In the genomic region with DNA sequence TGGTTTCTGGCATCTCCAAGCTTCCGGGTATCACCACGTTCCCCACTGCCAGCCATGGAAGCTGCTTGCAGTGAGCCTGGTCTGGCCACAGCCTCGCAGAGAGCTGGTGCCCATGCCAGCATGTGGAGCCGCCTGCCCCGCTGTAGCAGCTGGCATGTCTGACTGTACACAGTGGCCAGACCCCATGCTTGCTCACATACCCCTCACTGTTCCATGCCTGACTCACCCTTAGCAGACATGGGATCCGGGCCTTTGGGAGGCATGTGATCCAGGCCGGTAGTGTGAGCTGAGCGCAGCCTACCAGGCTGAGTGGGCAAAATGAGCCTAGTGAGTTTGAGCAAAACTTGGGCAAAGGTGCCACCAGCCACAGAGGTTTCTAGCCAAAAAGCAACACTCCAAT, we compare ENCODE assay signal across 22 cellular contexts. TPM values are rescaled to one million over a fixed set of nuclear protein-coding genes. Genes with fewer than 3 reads are reported as not detected.
DNase-seq lines count a peak whose midpoint lies in the region; ATAC-seq, FAIRE-seq and TF ChIP-seq lines count a peak whose summit lies in the region.
"Had no signal": no experiment of that assay in that cellular context is flagged by ENCODE, and none has a peak within 500 bp of the region (broad histone marks: within the 10 kb centered on the region; RNA-seq: fewer than 3 reads in every experiment).

No MANE protein-coding gene starts in this region.

- no peak overlapping the region for H2AFZ ChIP-seq in HepG2 (ENCODE audit: low read length)
- no peak overlapping the region for H2AFZ ChIP-seq in neuronal stem cell (ENCODE audit: low read length)

- H2BK5ac ChIP-seq in neuronal stem cell (ENCODE audit: low read length) = no peak overlapping the region

- H3K4me1 ChIP-seq in HepG2 (ENCODE audit: insufficient read depth, low read length) (no peaks in the 10 kb centered on the region), right lobe of liver (no peaks in the 10 kb centered on the region), neuronal stem cell (ENCODE audit: control insufficient read depth in 2 of 2, insufficient read depth in 1 of 2, low read depth in 1 of 2, low read length in 2 of 2) (no peaks in the 10 kb centered on the region), suprapubic skin (no peaks in the 10 kb centered on the region), BE2C (no peaks in the 10 kb centered on the region)
- H3K4me1 ChIP-seq: Peyer's patch had no signal

- H3K4me1 Mint-ChIP-seq in central memory CD8-positive, alpha-beta T cell = no peaks in the 10 kb centered on the region

- peak overlapping the region; percentile 23 for H2AK5ac ChIP-seq in neuronal stem cell (ENCODE audit: low read depth, low read length)

- CTCF ChIA-PET in HepG2 (lab: Yijun Ruan, JAX; ENCODE audit: low intra/inter-chr PET ratio, low total read pairs) = no interaction called here

- TF ChIP-seq RAD21 in HepG2 (CRISPR knock-in tag; IDR thresholded peaks at IDR 0.05) = no peak

- H3K9me3 ChIP-seq in HepG2 (ENCODE audit: low read length) (peaks cover 4% of the 10 kb centered on the region; the same call in 1 of the 2 replicates), right lobe of liver (no peaks in the 10 kb centered on the region), neuronal stem cell (replicated peaks in 1 of 2; ENCODE audit: control insufficient read depth in 2 of 2, insufficient read depth in 1 of 2, low read depth in 1 of 2, low read length in 2 of 2) (peaks cover 0 to 3% of the 10 kb centered on the region in 2 donors), suprapubic skin (no peaks in the 10 kb centered on the region), BE2C (no peaks in the 10 kb centered on the region)
- H3K9me3 ChIP-seq: Peyer's patch had no signal

- in situ Hi-C loops in HepG2 (cut with HindIII; ENCODE audit: extremely low pct_ligation_motif_present, low pct_unique_long_range_greater_than_20kb) = no loop called here

- H4K20me1 ChIP-seq in HepG2 (ENCODE audit: insufficient read depth, low read length) = no peaks in the 10 kb centered on the region

- H3K4ac ChIP-seq in neuronal stem cell (ENCODE audit: low read length) = no peak overlapping the region

- H2BK120ac ChIP-seq in neuronal stem cell (ENCODE audit: low read depth, low read length) = no peak overlapping the region

- no peak for TF ChIP-seq POLR2A in HepG2 (IDR thresholded peaks at IDR 0.05; ENCODE audit: insufficient read depth in 1 of 2, low read depth in 2 of 2, low read length in 2 of 2)
- no peak for TF ChIP-seq POLR2A in right lobe of liver (IDR thresholded peaks at IDR 0.05)
- no peak for TF ChIP-seq POLR2A in suprapubic skin (IDR thresholded peaks at IDR 0.05)

- no peak for FAIRE-seq in HepG2 (lab: Jason Lieb, UNC)
- FAIRE-seq: HTR-8/SVneo had no signal

- H3K23ac ChIP-seq in neuronal stem cell (ENCODE audit: low read depth, low read length, poor library complexity) = peak overlapping the region; percentile 46

- H3K79me2 ChIP-seq in HepG2 (ENCODE audit: insufficient read depth, low read length) = no peaks in the 10 kb centered on the region

- H3K27ac ChIP-seq in HepG2 (ENCODE audit: extremely low read length, insufficient read depth, low read length) (no peak overlapping the region), right lobe of liver (no peak overlapping the region), neuronal stem cell (replicated peaks; ENCODE audit: low read length) (no peak overlapping the region), suprapubic skin (no peak overlapping the region)
- H3K27ac ChIP-seq: C4-2B, Peyer's patch had no signal

- peaks cover 5% of the 10 kb centered on the region for H3K9me3 Mint-ChIP-seq in central memory CD8-positive, alpha-beta T cell

- no TSS peak for BruUV-seq in HepG2 (replicated peaks; lab: Mats Ljungman, UMichigan)

- intact Hi-C loops in HepG2 (cut with micrococcal nuclease; ENCODE audit: unreplicated experiment) = no loop called here
- intact Hi-C loops in right lobe of liver (cut with DNase I) = no loop called here

- H3K4me3 Mint-ChIP-seq in central memory CD8-positive, alpha-beta T cell = no peak overlapping the region
- H3K4me3 Mint-ChIP-seq: CD8-positive, alpha-beta memory T cell had no signal

- H3K27ac Mint-ChIP-seq in central memory CD8-positive, alpha-beta T cell (ENCODE audit: low read depth) = peak overlapping the region; percentile 56

- H3K27me3 ChIP-seq in HepG2 (ENCODE audit: control insufficient read depth in 1 of 2, insufficient read depth in 2 of 2, low read length in 2 of 2) (peaks cover 1 to 4% of the 10 kb centered on the region in 2 experiments; a peak in 2 of 5 replicates), right lobe of liver (no peaks in the 10 kb centered on the region), neuronal stem cell (ENCODE audit: control insufficient read depth in 3 of 3, insufficient read depth in 3 of 3, low read depth in 1 of 3, low read length in 3 of 3) (peaks cover 0 to 1% (median 0%) of the 10 kb centered on the region in 3 experiments), suprapubic skin (peaks cover 2% of the 10 kb centered on the region), BE2C (no peaks in the 10 kb centered on the region)
- H3K27me3 ChIP-seq: Peyer's patch had no signal

- no peaks in the 10 kb centered on the region for H3K36me3 Mint-ChIP-seq in central memory CD8-positive, alpha-beta T cell (ENCODE audit: insufficient read depth)

- DNase-seq in HepG2 (ENCODE audit: low spot score) (no peak), right lobe of liver (no peak), neuronal stem cell (ENCODE audit: low spot score) (no peak), NCI-H128 (lab: John Stamatoyannopoulos, UW; ENCODE audit: unreplicated experiment) (no peak), suprapubic skin (ENCODE audit: low spot score in 2 of 2) (no peak), BE2C (no peak)
- DNase-seq in central memory CD8-positive, alpha-beta T cell (ENCODE audit: low spot score in 2 of 2) = no peak
- DNase-seq: AML-193; Calu3; CD8-positive, alpha-beta memory T cell; GDM1; IMR-90; NCI-H1092 treated with DMSO at 0.1 percent for 48 hours; NCI-H146; NCI-H2029; NCI-H226; NCI-H524; NCI-H774; Peyer's patch; Right ventricle myocardium superior had no signal

- H3K4me2 ChIP-seq in HepG2 (ENCODE audit: low read depth, low read length) (no peak overlapping the region), neuronal stem cell (ENCODE audit: insufficient read depth, low read length, poor library complexity, severe bottlenecking) (no peak overlapping the region)

- no peak overlapping the region for H3K4me3 ChIP-seq in HepG2 (replicated peaks in 1 of 3; ENCODE audit: insufficient read depth in 1 of 3, low read depth in 2 of 3, low read length in 3 of 3)
- H3K4me3 ChIP-seq in right lobe of liver = no peak overlapping the region
- no peak overlapping the region for H3K4me3 ChIP-seq in neuronal stem cell (ENCODE audit: low read length in 2 of 2)
- no peak overlapping the region for H3K4me3 ChIP-seq in suprapubic skin
- no peak overlapping the region for H3K4me3 ChIP-seq in BE2C (ENCODE audit: low read depth, low read length)
- H3K4me3 ChIP-seq: Peyer's patch had no signal

- ATAC-seq in HepG2 (peak; percentile 33), right lobe of liver (no peak)
- no peak for ATAC-seq in central memory CD8-positive, alpha-beta T cell (replicated peaks; ENCODE audit: extremely low read depth, poor library complexity, severe bottlenecking)

- WGBS in HepG2 (ENCODE audit: low lambda C conversion rate) = 25% methylated on average over 5 of the region's 8 CpGs
- WGBS in right lobe of liver (ENCODE audit: insufficient coverage, low coverage, low lambda C conversion rate, missing lambda C conversion rate) = 72% methylated on average over 5 of the region's 8 CpGs
- no CpG with 5 or more reads among the region's 8 CpGs for WGBS in neuronal stem cell (ENCODE audit: extremely low coverage in 2 of 2, insufficient read length in 2 of 2, insufficient replicate concordance in 1 of 2), 2 donors
- WGBS in suprapubic skin = 60% methylated on average over 6 of the region's 8 CpGs

- H3K36me3 ChIP-seq in HepG2 (replicated peaks in 1 of 2; ENCODE audit: control insufficient read depth in 1 of 2, insufficient read depth in 2 of 2, low read length in 2 of 2) (no peaks in the 10 kb centered on the region), right lobe of liver (no peaks in the 10 kb centered on the region), neuronal stem cell (replicated peaks in 1 of 2; ENCODE audit: control insufficient read depth in 2 of 2, insufficient read depth in 2 of 2, low read length in 2 of 2) (no peaks in the 10 kb centered on the region), suprapubic skin (no peaks in the 10 kb centered on the region), BE2C (no peaks in the 10 kb centered on the region)
- H3K36me3 ChIP-seq: Peyer's patch had no signal

- no peaks in the 10 kb centered on the region for H3K79me1 ChIP-seq in neuronal stem cell (ENCODE audit: low read depth, low read length)

- H3K9ac ChIP-seq in HepG2 (ENCODE audit: insufficient read depth, low read depth, low read length) (no peak overlapping the region), neuronal stem cell (ENCODE audit: low read depth, low read length, poor library complexity) (no peak overlapping the region)

- peak overlapping the region; percentile 28 for H3K18ac ChIP-seq in neuronal stem cell (ENCODE audit: low read length)

- H2BK12ac ChIP-seq in neuronal stem cell (ENCODE audit: low read length) = no peak overlapping the region

- H4K91ac ChIP-seq in neuronal stem cell (ENCODE audit: low read depth, low read length, poor library complexity) = no peak overlapping the region

- no peak overlapping the region for H3K14ac ChIP-seq in neuronal stem cell (ENCODE audit: low read length)

- H2BK15ac ChIP-seq in neuronal stem cell (ENCODE audit: low read length) = no peak overlapping the region

- TF ChIP-seq CTCF in HepG2 (CRISPR knock-in tag; IDR thresholded peaks at IDR 0.05) (no peak), right lobe of liver (IDR thresholded peaks at IDR 0.05) (no peak), suprapubic skin (IDR thresholded peaks at IDR 0.05) (no peak), BE2C (IDR thresholded peaks at IDR 0.05; ENCODE audit: low read depth, low read length) (no peak)

- POLR2A ChIA-PET in HepG2 (lab: Yijun Ruan, JAX) = interaction anchor here (1.3 kb wide), 1 partner anchor 19 kb away, joined by 6 read pairs; the partner anchor contains the start of gene RPRD1A

- peaks cover 5% of the 10 kb centered on the region for H3K27me3 Mint-ChIP-seq in central memory CD8-positive, alpha-beta T cell

- TF ChIP-seq EP300 in HepG2 (IDR thresholded peaks at IDR 0.05; ENCODE audit: low read depth in 2 of 2, low read length in 2 of 2) = no peak
- no peak for TF ChIP-seq EP300 in HepG2 (CRISPR knock-in tag; IDR thresholded peaks at IDR 0.05; ENCODE audit: borderline replicate concordance)
- TF ChIP-seq EP300 in suprapubic skin (IDR thresholded peaks at IDR 0.05) = no peak

- H4K8ac ChIP-seq in neuronal stem cell (ENCODE audit: low read depth, low read length) = no peak overlapping the region

RNA-seq across cellular contexts. Expression of gene RPRD1A, which starts 18.8 kb away (rescaled TPM):
- 78.2 and 105 TPM in 2 replicates for total RNA-seq in HepG2 (2016; rRNA removed; fragmentation: Illumina TruSeq; extraction: Trizol)
- 45.6 and 46.6 TPM in 2 replicates for total RNA-seq in HepG2 (2016; cell fraction: cytosol; rRNA removed; fragmentation: Illumina TruSeq; extraction: Trizol; ENCODE audit: low read depth)
- total RNA-seq in HepG2 (2016; cell fraction: insoluble cytoplasmic fraction; rRNA removed; fragmentation: Illumina TruSeq; extraction: Trizol) = 79.2 and 105 TPM in 2 replicates
- 54.0 and 61.2 TPM in 2 replicates for total RNA-seq in HepG2 (2016; cell fraction: membrane; rRNA removed; fragmentation: Illumina TruSeq; extraction: Trizol)
- total RNA-seq in HepG2 (2016; cell fraction: nucleus; rRNA removed; fragmentation: Illumina TruSeq; extraction: Trizol) = 85.2 and 97.0 TPM in 2 replicates
- polyA plus RNA-seq in HepG2 (2011; rRNA removed) = 36.4 and 42.5 TPM in 2 replicates
- polyA plus RNA-seq in HepG2 (2011; cell fraction: cytosol; rRNA removed) = 15.8 and 21.7 TPM in 2 replicates
- polyA plus RNA-seq in HepG2 (2011; cell fraction: nucleus; rRNA removed) = 49.0 and 60.6 TPM in 2 replicates
- 49.2 and 49.7 TPM in 2 replicates for polyA plus RNA-seq in HepG2 (2012)
- 8.8 and 9.0 TPM in 2 replicates for polyA plus RNA-seq in HepG2 (2016; cell fraction: cytosol; fragmentation: Illumina TruSeq; extraction: Trizol; ENCODE audit: low read depth)
- polyA plus RNA-seq in HepG2 (2016; cell fraction: insoluble cytoplasmic fraction; fragmentation: Illumina TruSeq; extraction: Trizol; ENCODE audit: low read depth) = 67.3 and 70.4 TPM in 2 replicates
- 25.6 and 26.2 TPM in 2 replicates for polyA plus RNA-seq in HepG2 (2016; cell fraction: membrane; fragmentation: Illumina TruSeq; extraction: Trizol; ENCODE audit: low read depth)
- polyA plus RNA-seq in HepG2 (2016; cell fraction: nucleus; fragmentation: Illumina TruSeq; extraction: Trizol; ENCODE audit: insufficient read depth, low read depth) = 67.7 and 71.1 TPM in 2 replicates
- polyA minus RNA-seq in HepG2 (2011; rRNA and poly(A)+ RNA removed; ENCODE audit: low replicate concordance) = 39.8 and 42.7 TPM in 2 replicates
- 40.6 and 41.2 TPM in 2 replicates for polyA minus RNA-seq in HepG2 (2011; cell fraction: cytosol; rRNA and poly(A)+ RNA removed)
- polyA minus RNA-seq in HepG2 (2011; cell fraction: nucleus; rRNA and poly(A)+ RNA removed) = 151 and 160 TPM in 2 replicates
- total RNA-seq in right lobe of liver = 10 to 100 TPM; 14.4 to 28.6 (median 20.9) TPM
- polyA plus RNA-seq in neuronal stem cell (2013, experiment 1 of 2) = 84.1 TPM
- 83.5 TPM for polyA plus RNA-seq in neuronal stem cell (2013, experiment 2 of 2)
- 10 to 100 TPM; 34.9 to 74.5 (median 47.3) TPM for total RNA-seq in suprapubic skin
- 65.0 TPM for polyA plus RNA-seq in BE2C (2012; ENCODE audit: insufficient read depth, insufficient read length, low read depth)

RNA-seq across cellular contexts. Expression of gene SLC39A6, which starts 43.0 kb away (rescaled TPM):
- total RNA-seq in HepG2 (2016; rRNA removed; fragmentation: Illumina TruSeq; extraction: Trizol) = 30.6 and 41.7 TPM in 2 replicates
- total RNA-seq in HepG2 (2016; cell fraction: cytosol; rRNA removed; fragmentation: Illumina TruSeq; extraction: Trizol; ENCODE audit: low read depth) = 4.5 and 4.8 TPM in 2 replicates
- total RNA-seq in HepG2 (2016; cell fraction: insoluble cytoplasmic fraction; rRNA removed; fragmentation: Illumina TruSeq; extraction: Trizol) = 30.1 and 41.9 TPM in 2 replicates
- 15.0 and 16.1 TPM in 2 replicates for total RNA-seq in HepG2 (2016; cell fraction: membrane; rRNA removed; fragmentation: Illumina TruSeq; extraction: Trizol)
- 43.0 and 47.6 TPM in 2 replicates for total RNA-seq in HepG2 (2016; cell fraction: nucleus; rRNA removed; fragmentation: Illumina TruSeq; extraction: Trizol)
- polyA plus RNA-seq in HepG2 (2011; rRNA removed) = 53.5 and 59.2 TPM in 2 replicates
- 39.3 and 51.6 TPM in 2 replicates for polyA plus RNA-seq in HepG2 (2011; cell fraction: cytosol; rRNA removed)
- 21.3 and 24.4 TPM in 2 replicates for polyA plus RNA-seq in HepG2 (2011; cell fraction: nucleus; rRNA removed)
- polyA plus RNA-seq in HepG2 (2012) = 27.8 and 30.5 TPM in 2 replicates
- polyA plus RNA-seq in HepG2 (2016; cell fraction: cytosol; fragmentation: Illumina TruSeq; extraction: Trizol; ENCODE audit: low read depth) = 2.1 and 2.7 TPM in 2 replicates
- polyA plus RNA-seq in HepG2 (2016; cell fraction: insoluble cytoplasmic fraction; fragmentation: Illumina TruSeq; extraction: Trizol; ENCODE audit: low read depth) = 21.0 and 25.3 TPM in 2 replicates
- 6.7 and 7.1 TPM in 2 replicates for polyA plus RNA-seq in HepG2 (2016; cell fraction: membrane; fragmentation: Illumina TruSeq; extraction: Trizol; ENCODE audit: low read depth)
- polyA plus RNA-seq in HepG2 (2016; cell fraction: nucleus; fragmentation: Illumina TruSeq; extraction: Trizol; ENCODE audit: insufficient read depth, low read depth) = 40.3 and 40.6 TPM in 2 replicates
- 47.6 and 205 TPM in 2 replicates for polyA minus RNA-seq in HepG2 (2011; rRNA and poly(A)+ RNA removed; ENCODE audit: low replicate concordance)
- polyA minus RNA-seq in HepG2 (2011; cell fraction: cytosol; rRNA and poly(A)+ RNA removed) = 21.0 and 24.8 TPM in 2 replicates
- polyA minus RNA-seq in HepG2 (2011; cell fraction: nucleus; rRNA and poly(A)+ RNA removed) = 22.9 and 37.0 TPM in 2 replicates
- total RNA-seq in right lobe of liver = 10 to 100 TPM in 2 of 6 experiments, 1 to 10 TPM in 4; 6.5 to 13.2 (median 8.7) TPM
- polyA plus RNA-seq in neuronal stem cell (2013, experiment 1 of 2) = 55.3 TPM
- polyA plus RNA-seq in neuronal stem cell (2013, experiment 2 of 2) = 56.0 TPM
- total RNA-seq in suprapubic skin = 100 to 1,000 TPM in 2 of 4 donors, 10 to 100 TPM in 2; 44.3 to 107 (median 97.8) TPM
- polyA plus RNA-seq in BE2C (2012; ENCODE audit: insufficient read depth, insufficient read length, low read depth) = 41.5 TPM

RNA-seq across cellular contexts. Expression of gene ELP2, which starts 43.5 kb away (rescaled TPM):
- total RNA-seq in HepG2 (2016; rRNA removed; fragmentation: Illumina TruSeq; extraction: Trizol) (100 and 121 TPM in 2 replicates), right lobe of liver (10 to 100 TPM; 26.9 to 58.7 (median 50.3) TPM), suprapubic skin (100 to 1,000 TPM in 1 of 4 donors, 10 to 100 TPM in 3; 58.6 to 197 (median 73.2) TPM)
- 22.9 and 29.1 TPM in 2 replicates for total RNA-seq in HepG2 (2016; cell fraction: cytosol; rRNA removed; fragmentation: Illumina TruSeq; extraction: Trizol; ENCODE audit: low read depth)
- 97.6 and 122 TPM in 2 replicates for total RNA-seq in HepG2 (2016; cell fraction: insoluble cytoplasmic fraction; rRNA removed; fragmentation: Illumina TruSeq; extraction: Trizol)
- total RNA-seq in HepG2 (2016; cell fraction: membrane; rRNA removed; fragmentation: Illumina TruSeq; extraction: Trizol) = 29.2 and 32.8 TPM in 2 replicates
- total RNA-seq in HepG2 (2016; cell fraction: nucleus; rRNA removed; fragmentation: Illumina TruSeq; extraction: Trizol) = 120 and 133 TPM in 2 replicates
- 85.0 and 98.7 TPM in 2 replicates for polyA plus RNA-seq in HepG2 (2011; rRNA removed)
- 45.2 and 52.1 TPM in 2 replicates for polyA plus RNA-seq in HepG2 (2011; cell fraction: cytosol; rRNA removed)
- 82.7 and 92.7 TPM in 2 replicates for polyA plus RNA-seq in HepG2 (2011; cell fraction: nucleus; rRNA removed)
- polyA plus RNA-seq in HepG2 (2012) = 91.8 and 96.5 TPM in 2 replicates
- polyA plus RNA-seq in HepG2 (2016; cell fraction: cytosol; fragmentation: Illumina TruSeq; extraction: Trizol; ENCODE audit: low read depth) = 7.6 and 9.7 TPM in 2 replicates
- polyA plus RNA-seq in HepG2 (2016; cell fraction: insoluble cytoplasmic fraction; fragmentation: Illumina TruSeq; extraction: Trizol; ENCODE audit: low read depth) = 72.7 and 77.3 TPM in 2 replicates
- polyA plus RNA-seq in HepG2 (2016; cell fraction: membrane; fragmentation: Illumina TruSeq; extraction: Trizol; ENCODE audit: low read depth) = 13.0 and 14.3 TPM in 2 replicates
- 146 and 148 TPM in 2 replicates for polyA plus RNA-seq in HepG2 (2016; cell fraction: nucleus; fragmentation: Illumina TruSeq; extraction: Trizol; ENCODE audit: insufficient read depth, low read depth)
- polyA minus RNA-seq in HepG2 (2011; rRNA and poly(A)+ RNA removed; ENCODE audit: low replicate concordance) = 232 and 371 TPM in 2 replicates
- polyA minus RNA-seq in HepG2 (2011; cell fraction: cytosol; rRNA and poly(A)+ RNA removed) = 33.5 and 40.7 TPM in 2 replicates
- 216 and 227 TPM in 2 replicates for polyA minus RNA-seq in HepG2 (2011; cell fraction: nucleus; rRNA and poly(A)+ RNA removed)
- 64.1 TPM for polyA plus RNA-seq in neuronal stem cell (2013, experiment 1 of 2)
- polyA plus RNA-seq in neuronal stem cell (2013, experiment 2 of 2) = 65.3 TPM
- 35.9 TPM for polyA plus RNA-seq in BE2C (2012; ENCODE audit: insufficient read depth, insufficient read length, low read depth)
